8 cellular contexts compared by ENCODE assay signal in genomic region chr2:105037572-105038382, GRCh38. TPM values are rescaled to one million over a fixed set of nuclear protein-coding genes. Genes with fewer than 3 reads are reported as not detected.
DNase-seq lines count a peak whose midpoint lies in the region; TF ChIP-seq lines count a peak whose summit lies in the region.

Gene MRPS9, plus strand, starts transcription at chr2:105038069. Its CDS starts 24 bp downstream, at chr2:105038093.

- H3K27me3 ChIP-seq in HAP-1 (ENCODE audit: low read depth): no peaks in the 10 kb centered on the region
- H3K27me3 ChIP-seq in MM.1S (replicated peaks; ENCODE audit: insufficient read depth, low read length): no peaks in the 10 kb centered on the region
- H3K27me3 ChIP-seq in neural cell (ENCODE audit: insufficient read depth, low read depth, low read length): no peaks in the 10 kb centered on the region
- H3K27me3 ChIP-seq in stomach: no peaks in the 10 kb centered on the region

- H3K79me2 ChIP-seq in MM.1S (ENCODE audit: low read length) (peaks cover 42% of the 10 kb centered on the region), neural cell (replicated peaks; ENCODE audit: insufficient read depth, low read length) (peaks cover 47% of the 10 kb centered on the region)

- H2AFZ ChIP-seq in MM.1S (ENCODE audit: low read length) (peak within 1 kb of the TSS; percentile 96), neural cell (ENCODE audit: low read depth, low read length) (peak within 1 kb of the TSS; percentile 86)

- H3K27ac ChIP-seq in MM.1S (ENCODE audit: low read length) (peak within 1 kb of the TSS; percentile 8; the same call in 1 of the 2 replicates), neural cell (ENCODE audit: low read length) (peak within 1 kb of the TSS; percentile 88), stomach (peak within 1 kb of the TSS; percentile 84 to 90 (median 85))

- in situ Hi-C loops in HAP-1 (cut with MboI; ENCODE audit: low sequenced_read_pairs): no loop called here

- H3K36me3 ChIP-seq in ES-I3 (ENCODE audit: insufficient read depth, low read length) (no peaks in the 10 kb centered on the region), HAP-1 (replicated peaks) (no peaks in the 10 kb centered on the region), MM.1S (replicated peaks; ENCODE audit: insufficient read depth, low read length) (no peaks in the 10 kb centered on the region), neural cell (ENCODE audit: insufficient read depth, low read length) (no peaks in the 10 kb centered on the region), stomach (no peaks in the 10 kb centered on the region)

- peak within 1 kb of the TSS; percentile 84 for H3K4me2 ChIP-seq in MM.1S (ENCODE audit: low read depth, low read length)
- peak within 1 kb of the TSS; percentile 83 for H3K4me2 ChIP-seq in neural cell (ENCODE audit: low read length)

- H3K4me3 ChIP-seq in HAP-1 (peak within 1 kb of the TSS; percentile 79), MM.1S (ENCODE audit: low read length) (peak within 1 kb of the TSS; percentile 92), neural cell (ENCODE audit: low read length) (peak within 1 kb of the TSS; percentile 85), stomach (peak within 1 kb of the TSS; percentile 72 to 90 (median 81))

- WGBS in stomach, 5 donors: 0 to 1% (median 1%) methylated on average over 38 to 55 of the region's 55 CpGs

- TF ChIP-seq EP300 in neural cell (conservative IDR thresholded peaks at IDR 0.05; ENCODE audit: poor library complexity, severe bottlenecking) (peak; percentile 40), stomach (IDR thresholded peaks at IDR 0.05) (no peak)

- DNase-seq in HAP-1 (ENCODE audit: low spot score in 2 of 2) (peak; percentile 93 to 98), MM.1S (peak; percentile 98), SIG-M5 (lab: John Stamatoyannopoulos, UW) (peak; percentile 82), activated gamma-delta T cell (lab: John Stamatoyannopoulos, UW) (peak; percentile 96), fibroblast of the conjunctiva (ENCODE audit: low read depth) (peak; percentile 97), stomach (peak; percentile 99)

- TF ChIP-seq RAD21 in neural cell (conservative IDR thresholded peaks at IDR 0.05): no peak

- TF ChIP-seq POLR2A in stomach (IDR thresholded peaks at IDR 0.05): no peak

- peaks cover 6% of the 10 kb centered on the region; the same call in 1 of the 2 replicates for H3K4me1 ChIP-seq in ES-I3 (ENCODE audit: insufficient read depth, low read length)
- H3K4me1 ChIP-seq in HAP-1: peaks cover 35% of the 10 kb centered on the region
- 0 out of 2 replicates have a peak, but pooled peaks cover 5% of the 10 kb centered on the region for H3K4me1 ChIP-seq in MM.1S (ENCODE audit: low read length)
- peaks cover 0 to 52% (median 31%) of the 10 kb centered on the region in 4 donors for H3K4me1 ChIP-seq in stomach

- H3K9ac ChIP-seq in ES-I3 (ENCODE audit: low read depth, low read length) (peak within 1 kb of the TSS; percentile 95), MM.1S (ENCODE audit: low read length) (peak within 1 kb of the TSS; percentile 83), neural cell (ENCODE audit: low read length) (peak within 1 kb of the TSS; percentile 85)

- no peaks in the 10 kb centered on the region for H3F3A ChIP-seq in MM.1S (ENCODE audit: insufficient read depth, low read length)
- H3F3A ChIP-seq in neural cell (ENCODE audit: insufficient read depth, low read length, poor library complexity, severe bottlenecking): peaks cover 5% of the 10 kb centered on the region

- H4K20me1 ChIP-seq in MM.1S (ENCODE audit: insufficient read depth, low read length) (no peaks in the 10 kb centered on the region), neural cell (ENCODE audit: insufficient read depth) (no peaks in the 10 kb centered on the region)

- intact Hi-C loops in stomach (cut with DNase I; ENCODE audit: low total_unique reads): no loop called here

- no peak for TF ChIP-seq CTCF in MM.1S (IDR thresholded peaks at IDR 0.05; ENCODE audit: low read length)
- no peak for TF ChIP-seq CTCF in neural cell (IDR thresholded peaks at IDR 0.05; ENCODE audit: poor library complexity, severe bottlenecking)
- TF ChIP-seq CTCF in stomach (IDR thresholded peaks at IDR 0.05): no peak

- H3K9me2 ChIP-seq in MM.1S (replicated peaks; ENCODE audit: insufficient read depth, low read length) (no peaks in the 10 kb centered on the region), neural cell (ENCODE audit: insufficient read depth, low read length) (no peaks in the 10 kb centered on the region)

- H3K9me3 ChIP-seq in ES-I3 (ENCODE audit: control insufficient read depth, insufficient read depth, low read length) (no peaks in the 10 kb centered on the region), HAP-1 (no peaks in the 10 kb centered on the region), MM.1S (replicated peaks; ENCODE audit: insufficient read depth, low read length) (no peaks in the 10 kb centered on the region), neural cell (ENCODE audit: low read length) (no peaks in the 10 kb centered on the region), stomach (no peaks in the 10 kb centered on the region)

TF ChIP-seq in neural cell, 6 proteins besides CTCF, POLR2A, EP300 and RAD21:
- TF ChIP-seq SMC3 (conservative IDR thresholded peaks at IDR 0.05; ENCODE audit: poor library complexity): peak; percentile 50
- TF ChIP-seq TAF1 (IDR thresholded peaks at IDR 0.05; ENCODE audit: low read depth): peak; percentile 40
- TF ChIP-seq POLR2AphosphoS5 (IDR thresholded peaks at IDR 0.05): peak; percentile 78
- TF ChIP-seq REST (IDR thresholded peaks at IDR 0.05; ENCODE audit: borderline replicate concordance): peak; percentile 86
- peak; percentile 93 for TF ChIP-seq MXI1 (conservative IDR thresholded peaks at IDR 0.05; ENCODE audit: poor library complexity, severe bottlenecking)
- TF ChIP-seq EZH2 (IDR thresholded peaks at IDR 0.05; ENCODE audit: borderline replicate concordance, insufficient read depth, low read length, poor library complexity, severe bottlenecking): no peak

RNA-seq across cellular contexts. Expression of gene MRPS9, which starts in this region (rescaled TPM):
- 42.8 and 43.5 TPM in 2 replicates for polyA plus RNA-seq in neural cell
- polyA minus RNA-seq in neural cell: 30.4 and 31.7 TPM in 2 replicates
- 10 to 100 TPM in 3 of 5 donors, 1 to 10 TPM in 1, not detected in 1; 8.7 to 24.6 (median 18.2) TPM for total RNA-seq in stomach
- polyA plus RNA-seq in stomach: 10 to 100 TPM; 20.1 to 30.9 (median 28.6) TPM

Comparison
In these comparisons a context has a peak if more than half of its experiments do, and no peak if none do; other contexts are left out.
1. Peak in every context shown above with its lines: DNase-seq, H3K4me3 ChIP-seq and H3K27ac ChIP-seq.
2. H3K27ac ChIP-seq: peak in every context shown above with its lines; median percentile 88 in neural cell; 85 in stomach; 8 in MM.1S.